7 cellular contexts compared by ENCODE assay signal in genomic region chr2:27095745-27096651, GRCh38. TPM values are rescaled to one million over a fixed set of nuclear protein-coding genes. Genes with fewer than 3 reads are reported as not detected.
DNase-seq lines count a peak whose midpoint lies in the region; ATAC-seq and TF ChIP-seq lines count a peak whose summit lies in the region.

No MANE protein-coding gene starts in this region.

- peak overlapping the region; percentile 47 to 59 (median 59) for H3K4me3 Mint-ChIP-seq in T-cell

- POLR2A ChIA-PET in IMR-90 (lab: Charles Lee; ENCODE audit: unreplicated experiment) (interaction anchor here (0.6 kb wide), 1 partner anchor 197 kb away, joined by 13 read pairs; no protein-coding TSS in a partner anchor), T-cell (lab: Charles Lee) (interaction anchor here in 1 of 2 donors (0.6 kb wide), 1 partner anchor 183 kb away, joined by 4 read pairs; no protein-coding TSS in a partner anchor)

- H2AFZ ChIP-seq in IMR-90 (replicated peaks; ENCODE audit: low read length, poor library complexity) = peak overlapping the region; percentile 98

- no peak overlapping the region for H2BK20ac ChIP-seq in IMR-90 (ENCODE audit: low read depth, low read length)

- dilution Hi-C loops in IMR-90 (cut with HindIII; ENCODE audit: low sequenced_read_pairs, unreplicated experiment) = no loop called here

- no peak overlapping the region; the same call in 1 of the 2 replicates for H3K9ac ChIP-seq in IMR-90 (ENCODE audit: low read depth, low read length)

- H2BK15ac ChIP-seq in IMR-90 (ENCODE audit: low read depth, low read length) = no peak overlapping the region

- H3K79me1 ChIP-seq in IMR-90 (ENCODE audit: low read depth in 1 of 2, low read length in 2 of 2) = no peaks in the 10 kb centered on the region

- peak overlapping the region; percentile 20; the same call in 1 of the 2 replicates for H2AK5ac ChIP-seq in IMR-90 (ENCODE audit: low read depth, low read length)

- no peak overlapping the region for H3K23ac ChIP-seq in IMR-90 (ENCODE audit: low read depth, low read length)

- H3K27me3 ChIP-seq in IMR-90 (ENCODE audit: control insufficient read depth, insufficient read depth, low read length) (peaks cover 2% of the 10 kb centered on the region; the same call in 1 of the 2 replicates), left lung (no peaks in the 10 kb centered on the region)

- peaks cover 7% of the 10 kb centered on the region; the same call in 1 of the 2 replicates for H3K9me1 ChIP-seq in IMR-90 (ENCODE audit: insufficient read depth, low read length)

- H3K9me3 ChIP-seq in IMR-90 (ENCODE audit: control insufficient read depth, insufficient read depth, low read length) (no peaks in the 10 kb centered on the region), left lung (no peaks in the 10 kb centered on the region)

- H3K9me3 Mint-ChIP-seq in T-cell = no peaks in the 10 kb centered on the region

- H3K27me3 Mint-ChIP-seq in T-cell = no peaks in the 10 kb centered on the region

- H4K8ac ChIP-seq in IMR-90 (ENCODE audit: low read depth in 2 of 2, low read length in 2 of 2) = peak overlapping the region; percentile 76 to 94

- H3K4me1 ChIP-seq in IMR-90 (ENCODE audit: control insufficient read depth, insufficient read depth, low read length) (0 out of 2 replicates have a peak, but pooled peaks cover 3% of the 10 kb centered on the region), left lung (peaks cover 6 to 17% of the 10 kb centered on the region in 2 donors)

- no peak overlapping the region for H3K14ac ChIP-seq in IMR-90 (replicated peaks; ENCODE audit: low read depth, low read length)

- H3K36me3 ChIP-seq in IMR-90 (ENCODE audit: control insufficient read depth, insufficient read depth, low read length) (no peaks in the 10 kb centered on the region), left lung (peaks cover 0 to 5% of the 10 kb centered on the region in 2 donors)

- BruUV-seq in IMR-90 (replicated peaks; lab: Mats Ljungman, UMichigan) = no TSS peak

- H3K36me3 Mint-ChIP-seq in T-cell = peaks cover 3% of the 10 kb centered on the region

- H4K91ac ChIP-seq in IMR-90 (ENCODE audit: insufficient read depth, low read depth, low read length) = no peak overlapping the region

- peak overlapping the region; percentile 63 for H2AK9ac ChIP-seq in IMR-90 (replicated peaks; ENCODE audit: low read depth, low read length, poor library complexity)

- no peak for TF ChIP-seq CTCF in GM12864 (IDR thresholded peaks at IDR 0.05; ENCODE audit: low read depth, low read length, missing control alignments)
- no peak for TF ChIP-seq CTCF in IMR-90 (conservative IDR thresholded peaks at IDR 0.05; ENCODE audit: low read depth, low read length)
- TF ChIP-seq CTCF in left lung (IDR thresholded peaks at IDR 0.05) = no peak

- H3K4me2 ChIP-seq in IMR-90 (ENCODE audit: low read depth, low read length) = peak overlapping the region; percentile 84

- H3K4ac ChIP-seq in IMR-90 (ENCODE audit: low read depth, low read length) = no peak overlapping the region

- no peak overlapping the region for H3K27ac ChIP-seq in IMR-90 (ENCODE audit: insufficient read depth, low read length)
- peak overlapping the region in 1 of 2 donors; percentile 46 for H3K27ac ChIP-seq in left lung

- H3K27ac Mint-ChIP-seq in T-cell = peak overlapping the region in 1 of 2 donors; percentile 16

- H2BK120ac ChIP-seq in IMR-90 (ENCODE audit: low read depth, low read length) = no peak overlapping the region

- WGBS in IMR-90 (ENCODE audit: extremely low coverage in 2 of 2, insufficient read length in 1 of 2), 2 experiments = no CpG with 5 or more reads among the region's 18 CpGs

- no peak overlapping the region for H3K56ac ChIP-seq in IMR-90 (ENCODE audit: extremely low read depth, insufficient read depth, low read length)

- peaks cover 12 to 29% (median 15%) of the 10 kb centered on the region in 3 donors for H3K4me1 Mint-ChIP-seq in T-cell

- no peak overlapping the region for H2BK5ac ChIP-seq in IMR-90 (ENCODE audit: low read depth, low read length, poor library complexity, severe bottlenecking)

- DNase-seq in GM12864 (ENCODE audit: low read depth) = no peak
- DNase-seq in IMR-90 = peak; percentile 57
- DNase-seq in T-cell = peak in 14 of 34 experiments; percentile 11 to 48 (median 29)
- DNase-seq in cerebellum (ENCODE audit: low spot score) = peak; percentile 88
- peak; percentile 71 to 83 for DNase-seq in left lung
- DNase-seq in stimulated activated CD4-positive, alpha-beta T cell treated with anti-CD3 and anti-CD28 coated beads, Interleukin-4, amount 100 ng/mL, for 24 hours = peak; percentile 48

- H4K20me1 ChIP-seq in IMR-90 (ENCODE audit: insufficient read depth, low read length) = no peaks in the 10 kb centered on the region; the same call in 1 of the 2 replicates

- no peak for TF ChIP-seq POLR2A in IMR-90 (IDR thresholded peaks at IDR 0.05; ENCODE audit: low read depth, low read length)

- in situ Hi-C loops in IMR-90 (cut with MboI; ENCODE audit: low sequenced_read_pairs) = loop anchor here (5.0 kb wide), 1 partner anchor 186 kb away; the partner anchor contains the start of gene TRIM54

- CTCF ChIA-PET in IMR-90 (lab: Yijun Ruan, JAX) = no interaction called here
- CTCF ChIA-PET in T-cell (lab: Charles Lee) = interaction anchor here in 1 of 2 donors (0.5 to 1.5 kb wide), 5 partner anchors 9 to 588 kb away, joined by 3 to 7 read pairs (median 4); partner anchors contain the start of gene KHK

- intact Hi-C loops in IMR-90 (cut with micrococcal nuclease) (no loop called here), left lung (cut with DNase I) (loop anchor here in 1 of 2 donors (10.0 kb wide), 2 partner anchors 109 to 189 kb away; partner anchors contain the start of gene TRIM54)

- H3K18ac ChIP-seq in IMR-90 (ENCODE audit: low read depth, low read length) = no peak overlapping the region

- no peak for TF ChIP-seq RAD21 in IMR-90 (IDR thresholded peaks at IDR 0.05; ENCODE audit: low read length)

- peak overlapping the region; percentile 92 for H4K5ac ChIP-seq in IMR-90 (ENCODE audit: low read depth, low read length)

- ATAC-seq in IMR-90 (ENCODE audit: low read depth) (peak; percentile 88), T-cell (replicated peaks in 1 of 4) (peak; percentile 78 to 97 (median 81)), left lung (peak; percentile 93), GM21737 (IDR thresholded peaks at IDR 0.05; ENCODE audit: unreplicated experiment) (no peak)

- H3K4me3 ChIP-seq in GM12864 (ENCODE audit: low read depth, low read length) = peak overlapping the region; percentile 18
- H3K4me3 ChIP-seq in IMR-90 (ENCODE audit: insufficient read depth, low read depth, low read length) = no peak overlapping the region
- H3K4me3 ChIP-seq in left lung = peak overlapping the region; percentile 12 to 30

TF ChIP-seq in IMR-90, 13 proteins besides CTCF, POLR2A, EP300 and RAD21:
- 0 out of 2 replicates have a peak, but pooled peaks have one; percentile 30 for TF ChIP-seq CEBPB (IDR thresholded peaks at IDR 0.05; ENCODE audit: low read depth, low read length)
- TF ChIP-seq MAZ (IDR thresholded peaks at IDR 0.05; ENCODE audit: borderline replicate concordance, low read depth, low read length) = no peak
TF ChIP-seq in IMR-90: peak in this region for 1.

RNA-seq across cellular contexts. Expression of gene KHK, which starts 9.4 kb away (rescaled TPM):
- 0.56 and 0.72 TPM in 2 replicates for total RNA-seq in IMR-90 (2012; rRNA removed)
- polyA plus RNA-seq in IMR-90 (2012; rRNA removed) = 0.80 and 0.82 TPM in 2 replicates
- polyA plus RNA-seq in IMR-90 (2012; cell fraction: cytosol; rRNA removed) = 0.58 and 0.95 TPM in 2 replicates
- polyA plus RNA-seq in IMR-90 (2012; cell fraction: nucleus; rRNA removed; ENCODE audit: low replicate concordance) = 0.68 and 1.2 TPM in 2 replicates
- 1 to 10 TPM; 3.7 to 9.1 (median 6.7) TPM for total RNA-seq in T-cell
- total RNA-seq in cerebellum = 3.6 TPM
- total RNA-seq in left lung = 10 to 100 TPM in 1 of 2 donors, 1 to 10 TPM in 1; 4.6 to 11.5 TPM

RNA-seq across cellular contexts. Expression of gene EMILIN1, which starts 17.6 kb away (rescaled TPM):
- total RNA-seq in IMR-90 (2012; rRNA removed) (26.5 and 27.8 TPM in 2 replicates), T-cell (1 to 10 TPM in 1 of 5 donors, under 1 TPM in 4; 0.28 to 1.1 (median 0.85) TPM), cerebellum (2.4 TPM), left lung (100 to 1,000 TPM; 151 to 161 TPM)
- polyA plus RNA-seq in IMR-90 (2012; rRNA removed) = 95.6 and 123 TPM in 2 replicates
- polyA plus RNA-seq in IMR-90 (2012; cell fraction: cytosol; rRNA removed) = 92.2 and 162 TPM in 2 replicates
- 96.9 and 278 TPM in 2 replicates for polyA plus RNA-seq in IMR-90 (2012; cell fraction: nucleus; rRNA removed; ENCODE audit: low replicate concordance)

RNA-seq across cellular contexts. Expression of gene CGREF1, which starts 22.9 kb away (rescaled TPM):
- total RNA-seq in IMR-90 (2012; rRNA removed) (0.28 and 0.54 TPM in 2 replicates), T-cell (1 to 10 TPM in 1 of 5 donors, under 1 TPM in 3, not detected in 1; 0.21 to 1.1 (median 0.34) TPM), cerebellum (22.1 TPM), left lung (1 to 10 TPM; 2.8 to 3.4 TPM)
- polyA plus RNA-seq in IMR-90 (2012; rRNA removed) = 1.3 TPM in 2 replicates
- polyA plus RNA-seq in IMR-90 (2012; cell fraction: cytosol; rRNA removed) = 1.3 and 1.7 TPM in 2 replicates
- 2.0 and 2.1 TPM in 2 replicates for polyA plus RNA-seq in IMR-90 (2012; cell fraction: nucleus; rRNA removed; ENCODE audit: low replicate concordance)

RNA-seq across cellular contexts. Expression of gene OST4, which starts 24.5 kb away (rescaled TPM):
- total RNA-seq in IMR-90 (2012; rRNA removed) = 196 and 386 TPM in 2 replicates
- 806 and 1,337 TPM in 2 replicates for polyA plus RNA-seq in IMR-90 (2012; rRNA removed)
- 677 and 1,004 TPM in 2 replicates for polyA plus RNA-seq in IMR-90 (2012; cell fraction: cytosol; rRNA removed)
- 119 and 187 TPM in 2 replicates for polyA plus RNA-seq in IMR-90 (2012; cell fraction: nucleus; rRNA removed; ENCODE audit: low replicate concordance)
- total RNA-seq in T-cell = 100 to 1,000 TPM; 217 to 292 (median 236) TPM
- 118 TPM for total RNA-seq in cerebellum
- total RNA-seq in left lung = 100 to 1,000 TPM; 294 to 407 TPM

RNA-seq across cellular contexts. Expression of gene ABHD1, which starts 27.6 kb away (rescaled TPM):
- not detected in 2 replicates for total RNA-seq in IMR-90 (2012; rRNA removed)
- polyA plus RNA-seq in IMR-90 (2012; rRNA removed) = 0.14 and 0.24 TPM in 2 replicates
- polyA plus RNA-seq in IMR-90 (2012; cell fraction: cytosol; rRNA removed) = 0.11 TPM in 1 of 2 replicates, not detected in the other
- polyA plus RNA-seq in IMR-90 (2012; cell fraction: nucleus; rRNA removed; ENCODE audit: low replicate concordance) = 0.16 and 0.76 TPM in 2 replicates
- total RNA-seq in T-cell = 1 to 10 TPM in 3 of 5 donors, under 1 TPM in 2; 0.66 to 1.4 (median 1.2) TPM
- total RNA-seq in cerebellum = 0.54 TPM
- not detected for total RNA-seq in left lung
